20 cellular contexts compared by ENCODE assay signal in the genomic region with DNA sequence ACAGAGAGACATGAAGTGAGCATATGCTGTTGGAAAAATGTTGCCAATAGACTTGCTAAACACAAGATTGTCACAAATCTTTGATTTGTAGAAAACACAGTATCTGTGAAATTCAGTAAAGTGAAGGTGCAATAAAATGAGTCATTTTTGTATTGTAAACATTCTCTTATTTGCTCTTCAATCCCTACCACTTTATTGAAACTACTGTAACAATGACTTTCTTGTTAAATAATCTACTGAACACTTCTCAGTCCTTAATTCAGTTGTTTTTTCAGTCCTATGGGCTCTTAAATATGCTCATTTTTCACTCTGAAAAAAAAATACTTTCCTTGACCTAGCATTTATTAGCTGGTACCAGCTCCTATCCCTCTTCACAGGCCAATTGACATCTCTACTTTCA.
DNase-seq lines count a peak whose midpoint lies in the region; ATAC-seq and TF ChIP-seq lines count a peak whose summit lies in the region.
"Had no signal": no experiment of that assay in that cellular context is flagged by ENCODE, and none has a peak within 500 bp of the region (broad histone marks: within the 10 kb centered on the region; RNA-seq: fewer than 3 reads in every experiment).

No MANE protein-coding gene starts in this region.

- H3K4me3 Mint-ChIP-seq in IgD-negative memory B cell: peak overlapping the region in 1 of 4 donors; percentile 61
- no peak overlapping the region for H3K4me3 Mint-ChIP-seq in MCF 10A (ENCODE audit: unreplicated experiment)
- H3K4me3 Mint-ChIP-seq: CD14-positive monocyte; CD4-positive, alpha-beta T cell; HFFc6 had no signal

- no TSS peak for BruUV-seq in MCF 10A (replicated peaks; lab: Mats Ljungman, UMichigan)

- H3K27me3 Mint-ChIP-seq in IgD-negative memory B cell (no peaks in the 10 kb centered on the region), MCF 10A (ENCODE audit: insufficient read depth, unreplicated experiment) (peaks cover 20% of the 10 kb centered on the region)
- H3K27me3 Mint-ChIP-seq: CD4-positive, alpha-beta T cell had no signal

- H3K36me3 Mint-ChIP-seq in IgD-negative memory B cell (no peaks in the 10 kb centered on the region), MCF 10A (ENCODE audit: insufficient read depth, unreplicated experiment) (no peaks in the 10 kb centered on the region)
- H3K36me3 Mint-ChIP-seq: CD14-positive monocyte had no signal

- H3K27ac Mint-ChIP-seq in IgD-negative memory B cell (peak overlapping the region in 2 of 3 donors; percentile 17 to 39), MCF 10A (ENCODE audit: low read depth, unreplicated experiment) (no peak overlapping the region)
- H3K27ac Mint-ChIP-seq: CD14-positive monocyte; CD4-positive, alpha-beta T cell; HFFc6 had no signal

- ATAC-seq in left colon (peak; percentile 40), HG02571 (IDR thresholded peaks at IDR 0.05; ENCODE audit: unreplicated experiment) (no peak)
- ATAC-seq: A549 had no signal

- POLR2A ChIA-PET in MCF 10A (lab: Yijun Ruan, JAX): no interaction called here

- peaks cover 0 to 13% (median 6%) of the 10 kb centered on the region in 3 donors for H3K9me3 Mint-ChIP-seq in IgD-negative memory B cell
- H3K9me3 Mint-ChIP-seq in MCF 10A (ENCODE audit: unreplicated experiment): peaks cover 9% of the 10 kb centered on the region

- CTCF ChIA-PET in MCF 10A (lab: Yijun Ruan, JAX): no interaction called here

- TF ChIP-seq CTCF in MCF 10A (IDR thresholded peaks at IDR 0.05; ENCODE audit: unreplicated experiment): no peak

- peaks cover 30 to 47% (median 43%) of the 10 kb centered on the region in 3 donors for H3K4me1 Mint-ChIP-seq in IgD-negative memory B cell
- no peaks in the 10 kb centered on the region for H3K4me1 Mint-ChIP-seq in MCF 10A (ENCODE audit: insufficient read depth, unreplicated experiment)
- H3K4me1 Mint-ChIP-seq: CD14-positive monocyte had no signal

- DNase-seq in DMS53 (lab: John Stamatoyannopoulos, UW): peak; percentile 71
- DNase-seq in left colon: no peak
- DNase-seq in stimulated activated naive CD4-positive, alpha-beta T cell treated with Interleukin-2 at 50 U/mL for 16 hours (lab: John Stamatoyannopoulos, UW): no peak
- no peak for DNase-seq in MCF 10A (ENCODE audit: unreplicated experiment)
- DNase-seq in inferior parietal cortex (ENCODE audit: extremely low spot score): no peak
- DNase-seq: 8988T; ACHN; AML-193; BE2C; CD4-positive, alpha-beta T cell; COR-L47; DMS153; DMS79 treated with DMSO at 0.1 percent for 48 hours; GF-D8; GOT3; HFFc6 had no signal

- intact Hi-C loops in left colon (cut with DNase I, micrococcal nuclease) (no loop called here), MCF 10A (cut with micrococcal nuclease) (no loop called here)
